In genomic region chr17:57505841-57506240, GRCh38 we compare ENCODE assay signal across 25 cellular contexts.
A peak's percentile ranks its signal among the peaks of the same experiment; 100 is the strongest.
DNase-seq lines count a peak whose midpoint lies in the region; TF ChIP-seq lines count a peak whose summit lies in the region.
"Had no signal": no experiment of that assay in that cellular context is flagged by ENCODE, and none has a peak within 500 bp of the region (broad histone marks: within the 10 kb centered on the region; RNA-seq: fewer than 3 reads in every experiment).

No MANE protein-coding gene starts in this region.

- no peak overlapping the region for H3K9ac ChIP-seq in HUES48 (ENCODE audit: low read depth, low read length)
- no peak overlapping the region for H3K9ac ChIP-seq in parathyroid adenoma

- H3K4me1 ChIP-seq in BE2C: peaks cover 58% of the 10 kb centered on the region
- H3K4me1 ChIP-seq in HUES48 (ENCODE audit: control insufficient read depth, insufficient read depth, low read length): peaks cover 27% of the 10 kb centered on the region
- peaks cover 19% of the 10 kb centered on the region for H3K4me1 ChIP-seq in parathyroid adenoma
- H3K4me1 ChIP-seq: upper lobe of right lung had no signal

- no peak for TF ChIP-seq CTCF in BE2C (IDR thresholded peaks at IDR 0.05; ENCODE audit: low read depth, low read length)
- no peak for TF ChIP-seq CTCF in parathyroid adenoma (IDR thresholded peaks at IDR 0.05)

- peaks cover 62% of the 10 kb centered on the region for H3K79me2 ChIP-seq in parathyroid adenoma

- peak; percentile 62 for DNase-seq in BE2C
- DNase-seq in A172 (ENCODE audit: low spot score): no peak
- DNase-seq in NK-92 (lab: John Stamatoyannopoulos, UW; ENCODE audit: unreplicated experiment): no peak
- DNase-seq in stimulated activated CD4-positive, alpha-beta T cell treated with anti-CD3 and anti-CD28 coated beads, Interleukin-4, amount 100 ng/mL, for 24 hours: no peak
- DNase-seq: activated CD4-positive, alpha-beta T cell treated with anti-CD3 and anti-CD28 coated beads for 1 hour; activated CD8-positive, alpha-beta T cell treated with anti-CD3 and anti-CD28 coated beads for 36 hours; activated effector memory CD4-positive, alpha-beta T cell treated with anti-CD3 and anti-CD28 coated beads, Interleukin-2, amount 50 U/mL, for 16 hours; activated T-cell treated with anti-CD3 and anti-CD28 coated beads for 4 hours; body of pancreas; CD4-positive, alpha-beta T cell; effector memory CD8-positive, alpha-beta T cell; foreskin melanocyte; hippocampal formation; immature natural killer cell; mucosa of descending colon; NCI-H1105; NCI-H2081 treated with DMSO at 0.1 percent for 48 hours; NCI-H446; sigmoid colon; stimulated activated CD8-positive, alpha-beta memory T cell treated with anti-CD3 and anti-CD28 coated beads, Interleukin-4, amount 100 ng/mL, for 48 hours; upper lobe of right lung had no signal

- H3K27me3 ChIP-seq in BE2C: no peaks in the 10 kb centered on the region
- no peaks in the 10 kb centered on the region for H3K27me3 ChIP-seq in HUES48 (ENCODE audit: control insufficient read depth, insufficient read depth, low read length)
- H3K27me3 ChIP-seq in parathyroid adenoma (ENCODE audit: control insufficient read depth, insufficient read depth, low read length): no peaks in the 10 kb centered on the region
- H3K27me3 ChIP-seq: body of pancreas, esophagus muscularis mucosa, sigmoid colon, upper lobe of right lung had no signal

- H3K27ac ChIP-seq in HUES48 (ENCODE audit: low read depth, low read length): peak overlapping the region; percentile 67
- H3K27ac ChIP-seq in cingulate gyrus (ENCODE audit: low read depth, low read length): peak overlapping the region; percentile 56
- peak overlapping the region; percentile 64 for H3K27ac ChIP-seq in parathyroid adenoma
- H3K27ac ChIP-seq: body of pancreas, upper lobe of right lung had no signal

- H3K4me3 ChIP-seq in BE2C (ENCODE audit: low read depth, low read length) (peak overlapping the region; percentile 25), HUES48 (ENCODE audit: low read depth, low read length) (no peak overlapping the region), parathyroid adenoma (ENCODE audit: low read depth, low read length) (no peak overlapping the region)
- H3K4me3 ChIP-seq: body of pancreas, esophagus muscularis mucosa, mucosa of descending colon, sigmoid colon, upper lobe of right lung had no signal

- H3K9me3 ChIP-seq in BE2C: no peaks in the 10 kb centered on the region
- H3K9me3 ChIP-seq in HUES48 (ENCODE audit: control insufficient read depth, insufficient read depth, low read length): no peaks in the 10 kb centered on the region
- no peaks in the 10 kb centered on the region for H3K9me3 ChIP-seq in parathyroid adenoma (ENCODE audit: control insufficient read depth, low read length)
- H3K9me3 ChIP-seq: body of pancreas, esophagus muscularis mucosa, mucosa of descending colon, sigmoid colon, upper lobe of right lung had no signal

- H2AFZ ChIP-seq in parathyroid adenoma: no peak overlapping the region

- H3K4me2 ChIP-seq in parathyroid adenoma (ENCODE audit: low read length): no peak overlapping the region

- H3K36me3 ChIP-seq in BE2C (no peaks in the 10 kb centered on the region), HUES48 (ENCODE audit: control insufficient read depth, insufficient read depth, low read length) (no peaks in the 10 kb centered on the region), parathyroid adenoma (ENCODE audit: control insufficient read depth, insufficient read depth, low read length) (no peaks in the 10 kb centered on the region)
- H3K36me3 ChIP-seq: esophagus muscularis mucosa, sigmoid colon, upper lobe of right lung had no signal
